12 cellular contexts compared by ENCODE assay signal in genomic region chr19:54573330-54573872, GRCh38. TPM values are rescaled to one million over a fixed set of nuclear protein-coding genes. Genes with fewer than 3 reads are reported as not detected.
DNase-seq lines count a peak whose midpoint lies in the region; ATAC-seq and TF ChIP-seq lines count a peak whose summit lies in the region.
"Had no signal": no experiment of that assay in that cellular context is flagged by ENCODE, and none has a peak within 500 bp of the region (broad histone marks: within the 10 kb centered on the region; RNA-seq: fewer than 3 reads in every experiment).

LILRA2 (plus strand) TSS chr19:54573790; CDS start chr19:54573879, 89 bp downstream.

- no peaks in the 10 kb centered on the region for H3K9me3 Mint-ChIP-seq in activated naive CD8-positive, alpha-beta T cell treated with anti-CD3 and anti-CD28 coated beads, Interleukin-2, amount 10 ng/mL, durations not matched to agents 7 days and 5 days
- H3K9me3 Mint-ChIP-seq in activated naive CD8-positive, alpha-beta T cell treated with anti-CD3 and anti-CD28 coated beads, Interleukin-2, amount 50 U/mL, for 24 hours, result no peaks in the 10 kb centered on the region

- no peak within 1 kb of the TSS for H3K9ac ChIP-seq in colonic mucosa (ENCODE audit: low read depth in 2 of 2, low read length in 2 of 2)

- peaks cover 74% of the 10 kb centered on the region for H3K27me3 ChIP-seq in left ventricle myocardium inferior (ENCODE audit: low read depth)
- H3K27me3 ChIP-seq in upper lobe of right lung, result peaks cover 7% of the 10 kb centered on the region
- H3K27me3 ChIP-seq in colonic mucosa, result no peaks in the 10 kb centered on the region

- H3K4me3 ChIP-seq in NB4 (ENCODE audit: low read depth, low read length) (peak within 1 kb of the TSS; percentile 40), left ventricle myocardium inferior (peak within 1 kb of the TSS; percentile 32), upper lobe of right lung (peak within 1 kb of the TSS; percentile 25), colonic mucosa (no peak within 1 kb of the TSS)

- peaks cover 11% of the 10 kb centered on the region for H3K4me1 Mint-ChIP-seq in activated naive CD8-positive, alpha-beta T cell treated with anti-CD3 and anti-CD28 coated beads, Interleukin-2, amount 10 ng/mL, durations not matched to agents 7 days and 5 days
- peaks cover 9% of the 10 kb centered on the region for H3K4me1 Mint-ChIP-seq in activated naive CD8-positive, alpha-beta T cell treated with anti-CD3 and anti-CD28 coated beads, Interleukin-2, amount 50 U/mL, for 24 hours

- H3K4me1 ChIP-seq in left ventricle myocardium inferior (no peaks in the 10 kb centered on the region), upper lobe of right lung (no peaks in the 10 kb centered on the region), colonic mucosa (no peaks in the 10 kb centered on the region)

- H3K27ac ChIP-seq in left ventricle myocardium inferior (replicated peaks), result peak within 1 kb of the TSS; percentile 40
- peak within 1 kb of the TSS; percentile 36 for H3K27ac ChIP-seq in upper lobe of right lung
- H3K27ac ChIP-seq in colonic mucosa, result no peak within 1 kb of the TSS

- H3K27ac Mint-ChIP-seq in activated naive CD8-positive, alpha-beta T cell treated with anti-CD3 and anti-CD28 coated beads, Interleukin-2, amount 10 ng/mL, durations not matched to agents 7 days and 5 days, result peak within 1 kb of the TSS; percentile 49
- no peak within 1 kb of the TSS for H3K27ac Mint-ChIP-seq in activated naive CD8-positive, alpha-beta T cell treated with anti-CD3 and anti-CD28 coated beads, Interleukin-2, amount 50 U/mL, for 24 hours

- POLR2A ChIA-PET in activated naive CD8-positive, alpha-beta T cell treated with anti-CD3 and anti-CD28 coated beads, Interleukin-2, amount 10 ng/mL, durations not matched to agents 7 days and 5 days (lab: Charles Lee), result no interaction called here

- intact Hi-C loops in left ventricle myocardium inferior (cut with micrococcal nuclease) (no loop called here), upper lobe of right lung (cut with DNase I) (no loop called here), colonic mucosa (cut with DNase I) (loop anchor here (10.0 kb wide), 1 partner anchor 279 kb away; no protein-coding TSS in a partner anchor)

- TF ChIP-seq CTCF in NB4 (IDR thresholded peaks at IDR 0.05; ENCODE audit: low read depth, low read length) (no peak), left ventricle myocardium inferior (IDR thresholded peaks at IDR 0.05; ENCODE audit: borderline replicate concordance) (no peak), upper lobe of right lung (IDR thresholded peaks at IDR 0.05) (no peak), colonic mucosa (IDR thresholded peaks at IDR 0.05) (no peak)

- DNase-seq in activated naive CD8-positive, alpha-beta T cell treated with anti-CD3 and anti-CD28 coated beads, Interleukin-2, amount 10 ng/mL, durations not matched to agents 7 days and 5 days, result no peak
- no peak for DNase-seq in activated naive CD8-positive, alpha-beta T cell treated with anti-CD3 and anti-CD28 coated beads, Interleukin-2, amount 50 U/mL, for 24 hours
- DNase-seq in NB4 (ENCODE audit: low read depth) (peak; percentile 67), left ventricle myocardium inferior (no peak), upper lobe of right lung (peak; percentile 66), colonic mucosa (no peak), ureter (ENCODE audit: low spot score) (no peak)
- DNase-seq: stimulated activated CD4-positive, alpha-beta T cell treated with anti-CD3 and anti-CD28 coated beads, Interleukin-4, amount 100 ng/mL, for 24 hours had no signal

- H3K4me3 Mint-ChIP-seq in activated naive CD8-positive, alpha-beta T cell treated with anti-CD3 and anti-CD28 coated beads, Interleukin-2, amount 10 ng/mL, durations not matched to agents 7 days and 5 days, result no peak within 1 kb of the TSS
- no peak within 1 kb of the TSS for H3K4me3 Mint-ChIP-seq in activated naive CD8-positive, alpha-beta T cell treated with anti-CD3 and anti-CD28 coated beads, Interleukin-2, amount 50 U/mL, for 24 hours

- H3K27me3 Mint-ChIP-seq in activated naive CD8-positive, alpha-beta T cell treated with anti-CD3 and anti-CD28 coated beads, Interleukin-2, amount 10 ng/mL, durations not matched to agents 7 days and 5 days, result peaks cover 25% of the 10 kb centered on the region
- peaks cover 29% of the 10 kb centered on the region for H3K27me3 Mint-ChIP-seq in activated naive CD8-positive, alpha-beta T cell treated with anti-CD3 and anti-CD28 coated beads, Interleukin-2, amount 50 U/mL, for 24 hours

- H3K36me3 ChIP-seq in left ventricle myocardium inferior (no peaks in the 10 kb centered on the region), upper lobe of right lung (no peaks in the 10 kb centered on the region), colonic mucosa (no peaks in the 10 kb centered on the region)

- H3K9me3 ChIP-seq in left ventricle myocardium inferior (replicated peaks) (peaks cover 4% of the 10 kb centered on the region), upper lobe of right lung (no peaks in the 10 kb centered on the region), colonic mucosa (no peaks in the 10 kb centered on the region)

- no peak for TF ChIP-seq POLR2A in NB4 (IDR thresholded peaks at IDR 0.05; ENCODE audit: extremely low read depth, insufficient read length)

- no peak for ATAC-seq in activated naive CD8-positive, alpha-beta T cell treated with anti-CD3 and anti-CD28 coated beads, Interleukin-2, amount 10 ng/mL, durations not matched to agents 7 days and 5 days (ENCODE audit: low read depth)
- no peak for ATAC-seq in activated naive CD8-positive, alpha-beta T cell treated with anti-CD3 and anti-CD28 coated beads, Interleukin-2, amount 50 U/mL, for 24 hours
- ATAC-seq in upper lobe of right lung (peak; percentile 77), HG03280 (IDR thresholded peaks at IDR 0.05; ENCODE audit: unreplicated experiment) (no peak)

- H3K36me3 Mint-ChIP-seq in activated naive CD8-positive, alpha-beta T cell treated with anti-CD3 and anti-CD28 coated beads, Interleukin-2, amount 10 ng/mL, durations not matched to agents 7 days and 5 days, result no peaks in the 10 kb centered on the region
- H3K36me3 Mint-ChIP-seq in activated naive CD8-positive, alpha-beta T cell treated with anti-CD3 and anti-CD28 coated beads, Interleukin-2, amount 50 U/mL, for 24 hours (ENCODE audit: low read depth), result no peaks in the 10 kb centered on the region

RNA-seq across cellular contexts. Expression of gene LILRA2, which starts in this region (rescaled TPM):
- total RNA-seq in activated naive CD8-positive, alpha-beta T cell treated with anti-CD3 and anti-CD28 coated beads, Interleukin-2, amount 10 ng/mL, durations not matched to agents 7 days and 5 days, result under 1 TPM in 1 of 2 experiments, not detected in 1; 0.65 TPM
- total RNA-seq in left ventricle myocardium inferior (1.6 TPM), upper lobe of right lung (15.4 TPM), colonic mucosa (under 1 TPM; 0.35 to 0.85 TPM), ureter (2.2 TPM)
- total RNA-seq: epithelial cell of proximal tubule, NCI-H460, osteocyte had no signal

Comparison
In these comparisons a context has a peak if more than half of its experiments do, and no peak if none do; other contexts are left out.
1. DNase-seq: peak in NB4 (single experiment) and upper lobe of right lung (single experiment); none in activated naive CD8-positive, alpha-beta T cell treated with anti-CD3 and anti-CD28 coated beads, Interleukin-2, amount 10 ng/mL, durations not matched to agents 7 days and 5 days (single experiment), activated naive CD8-positive, alpha-beta T cell treated with anti-CD3 and anti-CD28 coated beads, Interleukin-2, amount 50 U/mL, for 24 hours (single experiment), left ventricle myocardium inferior (single experiment), colonic mucosa (single experiment) and ureter (single experiment).